Comparison of ENCODE assay signal across 21 cellular contexts in the genomic region with DNA sequence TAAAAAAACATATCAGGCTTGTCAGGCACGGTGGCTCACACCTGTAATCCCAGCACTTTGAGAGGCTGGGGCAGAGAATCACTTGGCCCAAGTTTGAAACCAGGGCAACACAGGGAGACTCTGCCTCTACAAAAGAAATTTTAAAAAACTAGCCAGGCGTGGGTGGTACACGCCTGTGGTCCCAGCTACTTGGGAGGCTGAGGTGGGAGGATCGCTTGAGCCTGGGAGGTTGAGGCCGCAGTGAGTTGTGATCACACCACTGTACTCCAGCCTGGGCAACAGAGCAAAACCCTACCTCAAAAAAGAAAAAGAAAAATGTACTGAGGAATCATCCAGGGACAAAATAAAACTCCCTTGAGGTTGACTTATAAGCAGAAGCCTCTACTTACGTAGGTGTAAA.
DNase-seq lines count a peak whose midpoint lies in the region; ATAC-seq, FAIRE-seq and TF ChIP-seq lines count a peak whose summit lies in the region.
"Had no signal": no experiment of that assay in that cellular context is flagged by ENCODE, and none has a peak within 500 bp of the region (broad histone marks: within the 10 kb centered on the region; RNA-seq: fewer than 3 reads in every experiment).

No MANE protein-coding gene starts in this region.

- FAIRE-seq in A549 (lab: Jason Lieb, UNC), result no peak
- FAIRE-seq: D721Med, G401.6, GM12878 had no signal

- TF ChIP-seq CTCF in A549 (IDR thresholded peaks at IDR 0.05), result no peak
- no peak for TF ChIP-seq CTCF in neutrophil (IDR thresholded peaks at IDR 0.05)
- TF ChIP-seq CTCF in esophagus muscularis mucosa (IDR thresholded peaks at IDR 0.05), result no peak

- H3K4me3 ChIP-seq in A549 (no peak overlapping the region), neutrophil (ENCODE audit: low read depth in 1 of 2, low read length in 1 of 2) (peak overlapping the region; percentile 42 to 59), esophagus muscularis mucosa (no peak overlapping the region)
- H3K4me3 ChIP-seq in CD4-positive, CD25-positive, alpha-beta regulatory T cell (ENCODE audit: low read depth, low read length), result no peak overlapping the region
- H3K4me3 ChIP-seq: GM12878, left ventricle myocardium inferior had no signal

- H3K27me3 ChIP-seq in CD4-positive, CD25-positive, alpha-beta regulatory T cell (ENCODE audit: control insufficient read depth, insufficient read depth, low read length), result no peaks in the 10 kb centered on the region
- H3K27me3 ChIP-seq in neutrophil (no peaks in the 10 kb centered on the region), esophagus muscularis mucosa (no peaks in the 10 kb centered on the region)

- no peak for TF ChIP-seq EP300 in A549 (IDR thresholded peaks at IDR 0.05)
- no peak for TF ChIP-seq EP300 in esophagus muscularis mucosa (IDR thresholded peaks at IDR 0.05)

- no peak for TF ChIP-seq RAD21 in A549 (conservative IDR thresholded peaks at IDR 0.05 in 1 of 2, IDR thresholded peaks at IDR 0.05 in 1 of 2)

- H3K36me3 Mint-ChIP-seq in CD4-positive, CD25-positive, alpha-beta regulatory T cell, result peaks cover 49% of the 10 kb centered on the region
- H3K36me3 Mint-ChIP-seq in activated T-helper 17 cell treated with anti-CD3 and anti-CD28 coated beads, Interleukin-2, amount 50 U/mL, for 72 hours (ENCODE audit: low read depth), result peaks cover 100% of the 10 kb centered on the region

- no peaks in the 10 kb centered on the region for H3K9me3 Mint-ChIP-seq in CD4-positive, CD25-positive, alpha-beta regulatory T cell
- no peaks in the 10 kb centered on the region for H3K9me3 Mint-ChIP-seq in activated T-helper 17 cell treated with anti-CD3 and anti-CD28 coated beads, Interleukin-2, amount 50 U/mL, for 72 hours
- H3K9me3 Mint-ChIP-seq: T-helper 2 cell treated with Interferon-gamma antibody and Interleukin-4, amounts not matched to agents 5 μg/mL and 100 μg/mL, for 36 hours had no signal

- H3K4me1 ChIP-seq in A549 (peaks cover 99% of the 10 kb centered on the region), neutrophil (ENCODE audit: control insufficient read depth in 1 of 2, insufficient read depth in 1 of 2, low read depth in 1 of 2, low read length in 1 of 2) (peaks cover 55 to 70% of the 10 kb centered on the region in 2 experiments), esophagus muscularis mucosa (peaks cover 48 to 87% (median 76%) of the 10 kb centered on the region in 4 donors)
- H3K4me1 ChIP-seq in CD4-positive, CD25-positive, alpha-beta regulatory T cell (ENCODE audit: control insufficient read depth, insufficient read depth, low read length, poor library complexity, severe bottlenecking), result peaks cover 7% of the 10 kb centered on the region

- peak overlapping the region; percentile 94 for H3K27ac ChIP-seq in A549
- no peak overlapping the region for H3K27ac ChIP-seq in CD4-positive, CD25-positive, alpha-beta regulatory T cell (ENCODE audit: insufficient read depth, low read length, poor library complexity, severe bottlenecking)
- H3K27ac ChIP-seq in neutrophil, result peak overlapping the region; percentile 85
- peak overlapping the region in 2 of 4 donors; percentile 5 to 38 for H3K27ac ChIP-seq in esophagus muscularis mucosa (replicated peaks in 1 of 4)
- H3K27ac ChIP-seq: left ventricle myocardium inferior had no signal

- intact Hi-C loops in esophagus muscularis mucosa (cut with DNase I), result no loop called here

- POLR2A ChIA-PET in A549 (lab: Yijun Ruan, JAX), result no interaction called here

- H3K27me3 Mint-ChIP-seq in CD4-positive, CD25-positive, alpha-beta regulatory T cell, result no peaks in the 10 kb centered on the region
- no peaks in the 10 kb centered on the region for H3K27me3 Mint-ChIP-seq in activated T-helper 17 cell treated with anti-CD3 and anti-CD28 coated beads, Interleukin-2, amount 50 U/mL, for 72 hours
- H3K27me3 Mint-ChIP-seq: B cell had no signal

- CTCF ChIA-PET in A549 (lab: Yijun Ruan, JAX), result interaction anchor here (1.6 to 11.4 kb wide), 6 partner anchors 8 to 156 kb away, joined by 5 to 185 read pairs (median 10); no protein-coding TSS in a partner anchor

- peaks cover 9 to 72% (median 32%) of the 10 kb centered on the region in 4 donors for H3K4me1 Mint-ChIP-seq in CD4-positive, CD25-positive, alpha-beta regulatory T cell
- H3K4me1 Mint-ChIP-seq in activated T-helper 17 cell treated with anti-CD3 and anti-CD28 coated beads, Interleukin-2, amount 50 U/mL, for 72 hours, result peaks cover 21% of the 10 kb centered on the region

- H3K4me3 Mint-ChIP-seq in CD4-positive, CD25-positive, alpha-beta regulatory T cell, result no peak overlapping the region
- no peak overlapping the region for H3K4me3 Mint-ChIP-seq in activated T-helper 17 cell treated with anti-CD3 and anti-CD28 coated beads, Interleukin-2, amount 50 U/mL, for 72 hours
- H3K4me3 Mint-ChIP-seq: B cell; T-helper 2 cell treated with Interferon-gamma antibody and Interleukin-4, amounts not matched to agents 5 μg/mL and 100 μg/mL, for 36 hours had no signal

- ATAC-seq in A549 (no peak), GM19023 (IDR thresholded peaks at IDR 0.05; ENCODE audit: unreplicated experiment) (no peak), GM21447 (IDR thresholded peaks at IDR 0.05; ENCODE audit: unreplicated experiment) (no peak)
- no peak for ATAC-seq in CD4-positive, CD25-positive, alpha-beta regulatory T cell (ENCODE audit: low read depth in 2 of 2)
- no peak for ATAC-seq in activated T-helper 17 cell treated with anti-CD3 and anti-CD28 coated beads, Interleukin-2, amount 50 U/mL, for 72 hours (replicated peaks)
- ATAC-seq: GM12878, sciatic nerve had no signal

- peaks cover 96% of the 10 kb centered on the region for H3K36me3 ChIP-seq in CD4-positive, CD25-positive, alpha-beta regulatory T cell (ENCODE audit: control insufficient read depth, insufficient read depth, low read length)
- H3K36me3 ChIP-seq in neutrophil (peaks cover 64% of the 10 kb centered on the region), esophagus muscularis mucosa (peaks cover 10 to 87% (median 45%) of the 10 kb centered on the region in 4 donors)

- peak overlapping the region; percentile 80 for H3K4me2 ChIP-seq in A549

- TF ChIP-seq POLR2A in A549 (IDR thresholded peaks at IDR 0.05; ENCODE audit: low read length) (no peak), esophagus muscularis mucosa (IDR thresholded peaks at IDR 0.05; ENCODE audit: low read depth) (no peak)

- WGBS in A549 (ENCODE audit: missing lambda C conversion rate), result 88% methylated on average over 6 of the region's 6 CpGs
- 89% methylated on average over 6 of the region's 6 CpGs for WGBS in esophagus muscularis mucosa

- H3K27ac Mint-ChIP-seq in CD4-positive, CD25-positive, alpha-beta regulatory T cell, result peak overlapping the region in 2 of 3 donors; percentile 14 to 52
- peak overlapping the region; percentile 66 for H3K27ac Mint-ChIP-seq in activated T-helper 17 cell treated with anti-CD3 and anti-CD28 coated beads, Interleukin-2, amount 50 U/mL, for 72 hours
- H3K27ac Mint-ChIP-seq: T-helper 2 cell treated with Interferon-gamma antibody and Interleukin-4, amounts not matched to agents 5 μg/mL and 100 μg/mL, for 36 hours had no signal

- H3K9me3 ChIP-seq in A549 (no peaks in the 10 kb centered on the region), neutrophil (no peaks in the 10 kb centered on the region), esophagus muscularis mucosa (no peaks in the 10 kb centered on the region)
- H3K9me3 ChIP-seq in CD4-positive, CD25-positive, alpha-beta regulatory T cell (ENCODE audit: control insufficient read depth in 2 of 2, low read length in 2 of 2), result no peaks in the 10 kb centered on the region
- H3K9me3 ChIP-seq: left ventricle myocardium inferior had no signal

- DNase-seq in A549 (ENCODE audit: low read depth in 1 of 2, low spot score in 1 of 2) (no peak), DMS153 treated with DMSO at 0.1 percent for 48 hours (lab: John Stamatoyannopoulos, UW; ENCODE audit: unreplicated experiment) (no peak), esophagus muscularis mucosa (ENCODE audit: extremely low spot score) (no peak)
- no peak for DNase-seq in CD4-positive, CD25-positive, alpha-beta regulatory T cell
- DNase-seq: activated CD4-positive, alpha-beta T cell treated with anti-CD3 and anti-CD28 coated beads for 1 hour; cerebellar nuclear complex; left ventricle myocardium inferior; NCI-H2029; NCI-H524 treated with DMSO at 0.1 percent for 48 hours; stimulated activated CD4-positive, alpha-beta T cell treated with anti-CD3 and anti-CD28 coated beads, Interleukin-1b, Interleukin-23, amount 100 ng/mL, for 48 hours; substantia nigra had no signal

TF ChIP-seq in A549, 52 proteins besides CTCF, POLR2A, EP300 and RAD21 (continues in another document):
- TF ChIP-seq ZNF302 (CRISPR knock-in tag; IDR thresholded peaks at IDR 0.05), result no peak
- TF ChIP-seq TP53 (CRISPR knock-in tag; IDR thresholded peaks at IDR 0.05), result no peak
- TF ChIP-seq, protein P1, sequence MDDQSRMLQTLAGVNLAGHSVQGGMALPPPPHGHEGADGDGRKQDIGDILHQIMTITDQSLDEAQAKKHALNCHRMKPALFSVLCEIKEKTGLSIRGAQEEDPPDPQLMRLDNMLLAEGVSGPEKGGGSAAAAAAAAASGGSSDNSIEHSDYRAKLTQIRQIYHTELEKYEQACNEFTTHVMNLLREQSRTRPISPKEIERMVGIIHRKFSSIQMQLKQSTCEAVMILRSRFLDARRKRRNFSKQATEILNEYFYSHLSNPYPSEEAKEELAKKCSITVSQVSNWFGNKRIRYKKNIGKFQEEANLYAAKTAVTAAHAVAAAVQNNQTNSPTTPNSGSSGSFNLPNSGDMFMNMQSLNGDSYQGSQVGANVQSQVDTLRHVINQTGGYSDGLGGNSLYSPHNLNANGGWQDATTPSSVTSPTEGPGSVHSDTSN (IDR thresholded peaks at IDR 0.05), result no peak
- no peak for TF ChIP-seq HDAC2 (IDR thresholded peaks at IDR 0.05)
- TF ChIP-seq SMC3 (IDR thresholded peaks at IDR 0.05), result 0 out of 3 replicates have a peak, but pooled peaks have one; percentile 3

Comparison
In these comparisons a context has a peak if more than half of its experiments do, and no peak if none do; other contexts are left out.
1. H3K4me3 ChIP-seq: peak in neutrophil (2 of 2); none in A549 (single experiment), CD4-positive, CD25-positive, alpha-beta regulatory T cell (single experiment) and esophagus muscularis mucosa (0 of 4).